ENCODE assay signal across 1 cellular context in the genomic region with DNA sequence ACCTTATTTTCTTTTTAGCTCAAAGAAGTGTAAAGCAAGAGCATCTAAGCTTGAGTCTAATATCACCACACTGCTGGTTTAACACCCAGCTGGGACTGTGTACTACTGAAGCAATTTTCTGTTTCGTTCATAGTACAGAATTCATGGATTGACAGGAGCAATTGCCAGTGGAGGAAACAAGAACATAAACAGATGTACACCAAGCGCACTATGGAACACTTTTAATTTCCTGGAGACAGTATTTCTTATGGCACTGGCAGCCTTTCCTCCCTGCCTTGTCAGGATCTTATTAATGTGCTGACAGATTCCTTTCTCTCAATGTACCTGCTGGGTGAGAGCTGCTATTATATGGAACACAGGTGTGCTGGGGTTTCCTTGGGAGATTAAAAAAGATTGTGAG.
TF ChIP-seq lines count a peak whose summit lies in the region.

No MANE protein-coding gene starts in this region.

TF ChIP-seq in SK-N-SH, 30 proteins besides CTCF, POLR2A, EP300 and RAD21 (continued from another document):
- no peak for TF ChIP-seq NRF1 (IDR thresholded peaks at IDR 0.05; ENCODE audit: low read depth, low read length)
- no peak for TF ChIP-seq ELF1 (IDR thresholded peaks at IDR 0.05)
- no peak for TF ChIP-seq USF1 (IDR thresholded peaks at IDR 0.05; ENCODE audit: borderline replicate concordance, low read depth)
- TF ChIP-seq TCF12 (IDR thresholded peaks at IDR 0.05): no peak
- no peak for TF ChIP-seq MEF2A (IDR thresholded peaks at IDR 0.05; ENCODE audit: borderline replicate concordance, low read depth)
- TF ChIP-seq FOXJ3 (CRISPR knock-in tag; IDR thresholded peaks at IDR 0.05): no peak
- TF ChIP-seq, protein P1, sequence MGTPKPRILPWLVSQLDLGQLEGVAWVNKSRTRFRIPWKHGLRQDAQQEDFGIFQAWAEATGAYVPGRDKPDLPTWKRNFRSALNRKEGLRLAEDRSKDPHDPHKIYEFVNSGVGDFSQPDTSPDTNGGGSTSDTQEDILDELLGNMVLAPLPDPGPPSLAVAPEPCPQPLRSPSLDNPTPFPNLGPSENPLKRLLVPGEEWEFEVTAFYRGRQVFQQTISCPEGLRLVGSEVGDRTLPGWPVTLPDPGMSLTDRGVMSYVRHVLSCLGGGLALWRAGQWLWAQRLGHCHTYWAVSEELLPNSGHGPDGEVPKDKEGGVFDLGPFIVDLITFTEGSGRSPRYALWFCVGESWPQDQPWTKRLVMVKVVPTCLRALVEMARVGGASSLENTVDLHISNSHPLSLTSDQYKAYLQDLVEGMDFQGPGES (IDR thresholded peaks at IDR 0.05; ENCODE audit: low read depth, low read length): no peak
- TF ChIP-seq, protein P2, sequence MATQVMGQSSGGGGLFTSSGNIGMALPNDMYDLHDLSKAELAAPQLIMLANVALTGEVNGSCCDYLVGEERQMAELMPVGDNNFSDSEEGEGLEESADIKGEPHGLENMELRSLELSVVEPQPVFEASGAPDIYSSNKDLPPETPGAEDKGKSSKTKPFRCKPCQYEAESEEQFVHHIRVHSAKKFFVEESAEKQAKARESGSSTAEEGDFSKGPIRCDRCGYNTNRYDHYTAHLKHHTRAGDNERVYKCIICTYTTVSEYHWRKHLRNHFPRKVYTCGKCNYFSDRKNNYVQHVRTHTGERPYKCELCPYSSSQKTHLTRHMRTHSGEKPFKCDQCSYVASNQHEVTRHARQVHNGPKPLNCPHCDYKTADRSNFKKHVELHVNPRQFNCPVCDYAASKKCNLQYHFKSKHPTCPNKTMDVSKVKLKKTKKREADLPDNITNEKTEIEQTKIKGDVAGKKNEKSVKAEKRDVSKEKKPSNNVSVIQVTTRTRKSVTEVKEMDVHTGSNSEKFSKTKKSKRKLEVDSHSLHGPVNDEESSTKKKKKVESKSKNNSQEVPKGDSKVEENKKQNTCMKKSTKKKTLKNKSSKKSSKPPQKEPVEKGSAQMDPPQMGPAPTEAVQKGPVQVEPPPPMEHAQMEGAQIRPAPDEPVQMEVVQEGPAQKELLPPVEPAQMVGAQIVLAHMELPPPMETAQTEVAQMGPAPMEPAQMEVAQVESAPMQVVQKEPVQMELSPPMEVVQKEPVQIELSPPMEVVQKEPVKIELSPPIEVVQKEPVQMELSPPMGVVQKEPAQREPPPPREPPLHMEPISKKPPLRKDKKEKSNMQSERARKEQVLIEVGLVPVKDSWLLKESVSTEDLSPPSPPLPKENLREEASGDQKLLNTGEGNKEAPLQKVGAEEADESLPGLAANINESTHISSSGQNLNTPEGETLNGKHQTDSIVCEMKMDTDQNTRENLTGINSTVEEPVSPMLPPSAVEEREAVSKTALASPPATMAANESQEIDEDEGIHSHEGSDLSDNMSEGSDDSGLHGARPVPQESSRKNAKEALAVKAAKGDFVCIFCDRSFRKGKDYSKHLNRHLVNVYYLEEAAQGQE (IDR thresholded peaks at IDR 0.05; ENCODE audit: low read depth, low read length): no peak
- no peak for TF ChIP-seq JUND (IDR thresholded peaks at IDR 0.05)
- no peak for TF ChIP-seq POLR2AphosphoS5 (IDR thresholded peaks at IDR 0.05; ENCODE audit: low read depth, low read length)
- no peak for TF ChIP-seq TEAD4 (IDR thresholded peaks at IDR 0.05; ENCODE audit: borderline replicate concordance, insufficient read depth)
- TF ChIP-seq TAF1 (IDR thresholded peaks at IDR 0.05; ENCODE audit: borderline replicate concordance, low read depth, low read length): no peak
- TF ChIP-seq RCOR1 (IDR thresholded peaks at IDR 0.05; ENCODE audit: low read length): no peak
- TF ChIP-seq EZH2phosphoT487 (IDR thresholded peaks at IDR 0.05; ENCODE audit: borderline replicate concordance, low read depth): no peak
- no peak for TF ChIP-seq SMC3 (IDR thresholded peaks at IDR 0.05; ENCODE audit: low read depth, low read length)
- TF ChIP-seq ZBTB33 (IDR thresholded peaks at IDR 0.05; ENCODE audit: borderline replicate concordance, low read depth): no peak
- TF ChIP-seq CHD2 (IDR thresholded peaks at IDR 0.05; ENCODE audit: low read length, partially characterized antibody): no peak
